17 cellular contexts compared by ENCODE assay signal in the genomic region with DNA sequence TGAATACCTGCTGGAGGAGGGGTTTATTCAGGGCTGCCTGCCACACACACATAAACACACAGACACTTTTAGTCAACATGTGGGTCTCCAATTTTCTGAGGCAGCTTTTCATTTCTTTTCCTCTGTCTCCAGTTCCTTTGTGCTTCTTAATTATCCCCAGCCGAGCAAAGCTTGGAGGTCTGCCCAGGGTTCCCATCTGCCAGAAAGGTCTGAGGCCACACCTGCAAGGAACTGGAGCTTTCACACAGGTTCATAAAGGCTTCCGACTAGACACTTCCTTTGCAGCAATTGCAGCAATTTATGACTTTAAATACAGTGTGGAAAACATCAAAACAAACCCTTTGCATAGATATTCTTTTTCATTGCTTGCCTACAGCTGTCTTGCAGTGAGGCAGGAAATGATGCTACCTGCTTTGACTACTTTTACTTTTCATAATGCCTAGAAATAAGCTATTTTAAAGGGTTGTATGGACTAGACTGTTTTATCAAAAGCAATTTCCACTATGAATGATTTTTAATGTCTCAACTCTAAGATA.
DNase-seq lines count a peak whose midpoint lies in the region; ATAC-seq and TF ChIP-seq lines count a peak whose summit lies in the region.
"Had no signal": no experiment of that assay in that cellular context is flagged by ENCODE, and none has a peak within 500 bp of the region (broad histone marks: within the 10 kb centered on the region; RNA-seq: fewer than 3 reads in every experiment).

No MANE protein-coding gene starts in this region.

- TF ChIP-seq CTCF in fibroblast of villous mesenchyme (IDR thresholded peaks at IDR 0.05; ENCODE audit: insufficient read depth, low read depth, low read length) = no peak

- ATAC-seq in GM21381 (IDR thresholded peaks at IDR 0.05; ENCODE audit: unreplicated experiment) = no peak
- ATAC-seq: GM23338; stimulated activated naive CD8-positive, alpha-beta T cell treated with anti-CD3 and anti-CD28 coated beads, Interleukin-15, Interleukin-2, amounts not matched to agents 100 U/mL and 50 U/mL, for 24 hours had no signal

- H3K4me3 ChIP-seq in fibroblast of villous mesenchyme (ENCODE audit: low read depth, low read length) = no peak overlapping the region
- H3K4me3 ChIP-seq: sigmoid colon had no signal

- DNase-seq in DMS153 treated with DMSO at 0.1 percent for 48 hours (lab: John Stamatoyannopoulos, UW; ENCODE audit: unreplicated experiment) = peak; percentile 15
- peak; percentile 97 for DNase-seq in NCI-H1105 treated with DMSO at 0.1 percent for 48 hours (lab: John Stamatoyannopoulos, UW)
- peak; percentile 58 for DNase-seq in NCI-H748 treated with DMSO at 0.1 percent for 48 hours (lab: John Stamatoyannopoulos, UW)
- peak; percentile 3 for DNase-seq in fibroblast of villous mesenchyme (ENCODE audit: low read depth)
- no peak for DNase-seq in NCI-H1694 (lab: John Stamatoyannopoulos, UW)
- no peak for DNase-seq in NCI-H510A treated with DMSO at 0.1 percent for 48 hours (lab: John Stamatoyannopoulos, UW)
- DNase-seq: activated CD4-positive, alpha-beta T cell treated with anti-CD3 and anti-CD28 coated beads, Interleukin-2, amount 10 ng/mL, durations not matched to agents 24 days and 14 days; caudate nucleus; CD4-positive, CD25-positive, alpha-beta regulatory T cell; GDM1; NCI-H187; NCI-H524 treated with DMSO at 0.1 percent for 48 hours; sigmoid colon; SK-N-SH; stimulated activated naive CD8-positive, alpha-beta T cell treated with anti-CD3 and anti-CD28 coated beads, Interleukin-15, Interleukin-2, amounts not matched to agents 100 U/mL and 50 U/mL, for 24 hours had no signal

Comparison
In these comparisons a context has a peak if more than half of its experiments do, and no peak if none do; other contexts are left out.
1. DNase-seq: peak in DMS153 treated with DMSO at 0.1 percent for 48 hours (single experiment), NCI-H1105 treated with DMSO at 0.1 percent for 48 hours (single experiment), NCI-H748 treated with DMSO at 0.1 percent for 48 hours (single experiment) and fibroblast of villous mesenchyme (single experiment); none in NCI-H1694 (single experiment) and NCI-H510A treated with DMSO at 0.1 percent for 48 hours (single experiment).